ENCODE assay signal across 1 cellular context in the genomic region with DNA sequence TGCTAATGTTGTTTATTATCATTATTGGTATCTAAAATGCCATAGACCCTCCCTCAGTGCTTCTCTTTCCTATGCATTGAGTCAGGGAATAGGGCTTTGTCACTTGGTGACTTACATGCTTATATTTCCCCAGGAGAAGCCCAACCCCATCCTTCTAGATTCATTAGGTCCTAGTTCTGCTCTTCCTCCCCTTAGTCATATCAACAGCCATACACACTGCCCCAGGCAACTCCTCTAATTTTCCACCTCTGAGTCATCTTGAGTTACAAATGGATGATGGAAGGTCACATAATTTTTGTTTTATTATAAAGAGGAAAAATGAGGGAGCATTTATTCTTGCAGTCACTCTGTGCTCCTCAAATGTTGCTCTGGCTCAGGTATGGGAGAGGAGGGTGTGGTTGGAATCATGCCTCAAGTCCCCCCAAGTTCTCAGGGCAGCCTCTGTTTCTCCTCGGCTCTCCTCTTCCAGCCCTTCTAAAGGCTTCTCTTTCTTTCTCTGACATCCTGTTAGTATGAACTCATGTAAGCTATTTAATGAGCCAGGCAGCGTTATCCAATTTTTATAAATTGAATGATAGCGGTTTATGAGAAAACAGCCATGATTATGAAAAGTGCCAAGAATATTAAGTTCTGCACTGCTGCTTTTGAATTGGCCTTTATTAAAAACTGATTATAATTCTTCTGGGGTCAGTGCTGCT.
TF ChIP-seq lines count a peak whose summit lies in the region.

No MANE protein-coding gene starts in this region.

TF ChIP-seq in H1, 55 proteins besides CTCF, POLR2A, EP300 and RAD21:
- no peak for TF ChIP-seq CBX5 (IDR thresholded peaks at IDR 0.05; ENCODE audit: low read depth, low read length)
- no peak for TF ChIP-seq SIX5 (IDR thresholded peaks at IDR 0.05; ENCODE audit: low read depth, low read length)
- TF ChIP-seq, protein P1, sequence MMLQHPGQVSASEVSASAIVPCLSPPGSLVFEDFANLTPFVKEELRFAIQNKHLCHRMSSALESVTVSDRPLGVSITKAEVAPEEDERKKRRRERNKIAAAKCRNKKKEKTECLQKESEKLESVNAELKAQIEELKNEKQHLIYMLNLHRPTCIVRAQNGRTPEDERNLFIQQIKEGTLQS (IDR thresholded peaks at IDR 0.05; ENCODE audit: insufficient read depth, low read depth, low read length): no peak
- TF ChIP-seq ZNF274 (IDR thresholded peaks at IDR 0.05; ENCODE audit: borderline replicate concordance, extremely low read depth, low read length): no peak
- TF ChIP-seq CHD1 (IDR thresholded peaks at IDR 0.05; ENCODE audit: low read depth, low read length): no peak
- no peak for TF ChIP-seq RNF2 (IDR thresholded peaks at IDR 0.05; ENCODE audit: borderline replicate concordance, low read depth, low read length, missing control alignments, poor library complexity, severe bottlenecking)
- TF ChIP-seq SRF (IDR thresholded peaks at IDR 0.05; ENCODE audit: low read depth, low read length): no peak
- TF ChIP-seq EGR1 (IDR thresholded peaks at IDR 0.05; ENCODE audit: borderline replicate concordance, low read depth, low read length): no peak
- no peak for TF ChIP-seq SAP30 (IDR thresholded peaks at IDR 0.05; ENCODE audit: insufficient read depth, insufficient replicate concordance, low read length)
- no peak for TF ChIP-seq FOSL1 (IDR thresholded peaks at IDR 0.05; ENCODE audit: insufficient read depth, low read depth, low read length)
- TF ChIP-seq TBP (IDR thresholded peaks at IDR 0.05; ENCODE audit: low read depth, low read length): no peak
